22 cellular contexts compared by ENCODE assay signal in the genomic region with DNA sequence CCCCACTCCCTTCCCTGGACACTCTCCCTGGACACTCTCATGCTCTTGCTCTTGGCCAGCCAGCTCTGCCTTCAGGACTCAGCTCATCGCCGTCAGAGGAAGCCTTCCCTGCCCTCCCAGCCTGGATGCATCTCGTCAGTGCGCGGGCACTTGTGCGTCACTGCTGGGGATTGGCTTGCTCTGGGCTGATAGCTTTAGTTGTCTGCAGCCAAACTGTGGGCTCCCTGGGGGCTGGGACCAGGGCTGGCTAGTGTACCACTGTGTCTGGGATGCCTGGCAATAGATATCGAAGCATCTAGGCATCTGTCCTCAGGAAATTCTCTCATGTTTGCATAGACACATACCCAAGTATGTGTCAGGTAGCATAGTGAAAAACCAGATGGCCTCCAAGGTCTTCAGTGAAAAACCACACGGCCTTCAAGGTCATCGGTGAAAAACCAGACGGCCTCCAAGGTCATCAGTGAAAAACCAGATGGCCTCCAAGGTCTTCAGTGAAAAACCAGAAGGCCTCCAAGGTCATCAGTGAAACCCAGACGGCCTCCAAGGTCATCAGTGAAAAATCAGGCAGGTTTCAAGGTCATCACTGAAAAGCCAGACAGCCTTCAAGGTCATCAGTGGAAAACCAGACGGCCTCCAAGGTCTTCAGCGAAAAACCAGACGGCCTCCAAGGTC.
DNase-seq lines count a peak whose midpoint lies in the region; TF ChIP-seq lines count a peak whose summit lies in the region.
"Had no signal": no experiment of that assay in that cellular context is flagged by ENCODE, and none has a peak within 500 bp of the region (broad histone marks: within the 10 kb centered on the region; RNA-seq: fewer than 3 reads in every experiment).

No MANE protein-coding gene starts in this region.

- no peak overlapping the region for H3K4me3 ChIP-seq in CD4-positive, alpha-beta memory T cell (ENCODE audit: low read length in 2 of 2)
- H3K4me3 ChIP-seq in esophagus squamous epithelium (no peak overlapping the region), osteoblast (ENCODE audit: insufficient read depth, low read length) (no peak overlapping the region)
- H3K4me3 ChIP-seq: right lobe of liver, upper lobe of left lung had no signal

- no peaks in the 10 kb centered on the region for H3K27me3 ChIP-seq in CD4-positive, alpha-beta memory T cell (ENCODE audit: insufficient read depth, low read length)
- H3K27me3 ChIP-seq in esophagus squamous epithelium (no peaks in the 10 kb centered on the region), osteoblast (ENCODE audit: insufficient read depth, low read length) (no peaks in the 10 kb centered on the region)
- H3K27me3 ChIP-seq: right lobe of liver, upper lobe of left lung had no signal

- H3K36me3 ChIP-seq in CD4-positive, alpha-beta memory T cell (ENCODE audit: insufficient read depth, low read length): no peaks in the 10 kb centered on the region
- H3K36me3 ChIP-seq in esophagus squamous epithelium (peaks cover 0 to 22% (median 0%) of the 10 kb centered on the region in 3 donors), osteoblast (ENCODE audit: insufficient read depth, low read length) (peaks cover 7% of the 10 kb centered on the region)
- H3K36me3 ChIP-seq: right lobe of liver, upper lobe of left lung had no signal

- no peaks in the 10 kb centered on the region for H3K9me3 Mint-ChIP-seq in CD4-positive, alpha-beta memory T cell
- no peaks in the 10 kb centered on the region for H3K9me3 Mint-ChIP-seq in activated naive CD4-positive, alpha-beta T cell treated with anti-CD3 and anti-CD28 coated beads, Interleukin-2, amount 10 ng/mL, durations not matched to agents 7 days and 5 days
- H3K9me3 Mint-ChIP-seq: activated CD4-positive, alpha-beta memory T cell treated with anti-CD3 and anti-CD28 coated beads for 36 hours; activated T-cell treated with anti-CD3 and anti-CD28 coated beads, Interleukin-2, amount 50 U/mL, for 4 hours; CD8-positive, alpha-beta T cell; neural crest cell; T-helper 1 cell treated with Interleukin-12 subunit alpha and Interleukin-12 subunit beta and Interleukin-4 antibody, amounts not matched to agents 30 μg/mL and 1 μg/mL, for 36 hours had no signal

- POLR2A ChIA-PET in CD4-positive, alpha-beta memory T cell (lab: Charles Lee; ENCODE audit: partially characterized antibody): no interaction called here
- POLR2A ChIA-PET in RWPE1 (lab: Yijun Ruan, JAX; ENCODE audit: low non-redundant PET): no interaction called here

- H3K4me2 ChIP-seq in osteoblast (ENCODE audit: insufficient read depth, low read length): no peak overlapping the region

- DNase-seq in CD4-positive, alpha-beta memory T cell: no peak
- DNase-seq in RWPE1 (ENCODE audit: low spot score): no peak
- DNase-seq in esophagus squamous epithelium (lab: John Stamatoyannopoulos, UW): no peak
- DNase-seq in osteoblast (ENCODE audit: insufficient read length, low spot score, missing footprints): peak; percentile 39
- no peak for DNase-seq in globus pallidus (ENCODE audit: low spot score)
- no peak for DNase-seq in epidermal melanocyte (ENCODE audit: insufficient read length, low spot score)
- no peak for DNase-seq in activated naive CD4-positive, alpha-beta T cell treated with anti-CD3 and anti-CD28 coated beads, Interleukin-2, amount 10 ng/mL, durations not matched to agents 7 days and 5 days
- no peak for DNase-seq in GM19240 (ENCODE audit: insufficient read length, low spot score)
- DNase-seq: activated CD4-positive, alpha-beta memory T cell treated with anti-CD3 and anti-CD28 coated beads for 36 hours; activated T-cell treated with anti-CD3 and anti-CD28 coated beads, Interleukin-2, amount 50 U/mL, for 4 hours; CD8-positive, alpha-beta T cell; H7; KG1; MV-4-11; NCI-H187 treated with DMSO at 0.1 percent for 48 hours; NCI-H446; SHP77; stimulated activated naive CD8-positive, alpha-beta T cell treated with anti-CD3 and anti-CD28 coated beads, Interleukin-15, Interleukin-2, amounts not matched to agents 100 U/mL and 50 U/mL, for 24 hours; upper lobe of left lung had no signal

- H3K9me3 ChIP-seq in CD4-positive, alpha-beta memory T cell (ENCODE audit: control insufficient read depth in 1 of 2, low read length in 2 of 2): no peaks in the 10 kb centered on the region
- no peaks in the 10 kb centered on the region for H3K9me3 ChIP-seq in esophagus squamous epithelium
- H3K9me3 ChIP-seq in osteoblast (ENCODE audit: low read depth, low read length): no peaks in the 10 kb centered on the region
- H3K9me3 ChIP-seq: right lobe of liver, upper lobe of left lung had no signal

- intact Hi-C loops in CD4-positive, alpha-beta memory T cell (cut with micrococcal nuclease): no loop called here
- intact Hi-C loops in esophagus squamous epithelium (cut with DNase I): no loop called here

- no peak overlapping the region for H3K4me3 Mint-ChIP-seq in CD4-positive, alpha-beta memory T cell
- no peak overlapping the region for H3K4me3 Mint-ChIP-seq in activated naive CD4-positive, alpha-beta T cell treated with anti-CD3 and anti-CD28 coated beads, Interleukin-2, amount 10 ng/mL, durations not matched to agents 7 days and 5 days
- H3K4me3 Mint-ChIP-seq: activated CD4-positive, alpha-beta memory T cell treated with anti-CD3 and anti-CD28 coated beads for 36 hours; activated T-cell treated with anti-CD3 and anti-CD28 coated beads, Interleukin-2, amount 50 U/mL, for 4 hours; CD8-positive, alpha-beta T cell; neural crest cell; T-helper 1 cell treated with Interleukin-12 subunit alpha and Interleukin-12 subunit beta and Interleukin-4 antibody, amounts not matched to agents 30 μg/mL and 1 μg/mL, for 36 hours had no signal

- WGBS in esophagus squamous epithelium, 2 donors: 91 to 96% methylated on average over 9 to 12 of the region's 14 CpGs

- H3K4me1 Mint-ChIP-seq in CD4-positive, alpha-beta memory T cell: peaks cover 17 to 40% (median 27%) of the 10 kb centered on the region in 4 donors
- peaks cover 36% of the 10 kb centered on the region for H3K4me1 Mint-ChIP-seq in activated naive CD4-positive, alpha-beta T cell treated with anti-CD3 and anti-CD28 coated beads, Interleukin-2, amount 10 ng/mL, durations not matched to agents 7 days and 5 days

- TF ChIP-seq POLR2A in esophagus squamous epithelium (IDR thresholded peaks at IDR 0.05): no peak

- no peaks in the 10 kb centered on the region for H3K27me3 Mint-ChIP-seq in CD4-positive, alpha-beta memory T cell
- no peaks in the 10 kb centered on the region for H3K27me3 Mint-ChIP-seq in activated naive CD4-positive, alpha-beta T cell treated with anti-CD3 and anti-CD28 coated beads, Interleukin-2, amount 10 ng/mL, durations not matched to agents 7 days and 5 days
- H3K27me3 Mint-ChIP-seq: activated CD4-positive, alpha-beta memory T cell treated with anti-CD3 and anti-CD28 coated beads for 36 hours had no signal

- peaks cover 27% of the 10 kb centered on the region for H3K4me1 ChIP-seq in CD4-positive, alpha-beta memory T cell (ENCODE audit: insufficient read depth, low read length)
- peaks cover 25 to 83% (median 51%) of the 10 kb centered on the region in 3 donors for H3K4me1 ChIP-seq in esophagus squamous epithelium
- peaks cover 26% of the 10 kb centered on the region for H3K4me1 ChIP-seq in osteoblast (ENCODE audit: insufficient read depth, low read length)

- H3K36me3 Mint-ChIP-seq in CD4-positive, alpha-beta memory T cell: peaks cover 5 to 13% of the 10 kb centered on the region in 2 donors
- peaks cover 1% of the 10 kb centered on the region for H3K36me3 Mint-ChIP-seq in activated naive CD4-positive, alpha-beta T cell treated with anti-CD3 and anti-CD28 coated beads, Interleukin-2, amount 10 ng/mL, durations not matched to agents 7 days and 5 days

- CTCF ChIA-PET in CD4-positive, alpha-beta memory T cell (lab: Charles Lee; ENCODE audit: partially characterized antibody): no interaction called here
- CTCF ChIA-PET in RWPE1 (lab: Yijun Ruan, JAX): no interaction called here
- CTCF ChIA-PET in activated naive CD4-positive, alpha-beta T cell treated with anti-CD3 and anti-CD28 coated beads, Interleukin-2, amount 10 ng/mL, durations not matched to agents 7 days and 5 days (lab: Charles Lee): no interaction called here

- peaks cover 45% of the 10 kb centered on the region for H3K79me2 ChIP-seq in osteoblast (ENCODE audit: insufficient read depth, low read length)

- no peak overlapping the region for H2AFZ ChIP-seq in osteoblast (ENCODE audit: low read length)

- peak overlapping the region in 4 of 7 donors; percentile 24 to 77 (median 67) for H3K27ac Mint-ChIP-seq in CD4-positive, alpha-beta memory T cell
- no peak overlapping the region for H3K27ac Mint-ChIP-seq in activated naive CD4-positive, alpha-beta T cell treated with anti-CD3 and anti-CD28 coated beads, Interleukin-2, amount 10 ng/mL, durations not matched to agents 7 days and 5 days
- H3K27ac Mint-ChIP-seq: activated CD4-positive, alpha-beta memory T cell treated with anti-CD3 and anti-CD28 coated beads for 36 hours; CD8-positive, alpha-beta T cell; T-helper 1 cell treated with Interleukin-12 subunit alpha and Interleukin-12 subunit beta and Interleukin-4 antibody, amounts not matched to agents 30 μg/mL and 1 μg/mL, for 36 hours had no signal

- H3K27ac ChIP-seq in CD4-positive, alpha-beta memory T cell (ENCODE audit: low read depth, low read length): no peak overlapping the region
- peak overlapping the region; percentile 42 for H3K27ac ChIP-seq in RWPE1
- peak overlapping the region; percentile 3 to 77 (median 67) for H3K27ac ChIP-seq in esophagus squamous epithelium
- H3K27ac ChIP-seq in osteoblast (ENCODE audit: low read depth, low read length): no peak overlapping the region
- H3K27ac ChIP-seq: right lobe of liver had no signal

- no peak for TF ChIP-seq CTCF in RWPE1 (conservative IDR thresholded peaks at IDR 0.05; ENCODE audit: low read depth)
- TF ChIP-seq CTCF in esophagus squamous epithelium (IDR thresholded peaks at IDR 0.05): no peak
- no peak for TF ChIP-seq CTCF in osteoblast (IDR thresholded peaks at IDR 0.05; ENCODE audit: extremely low read depth, low read depth, low read length)

- peaks cover 18% of the 10 kb centered on the region for H4K20me1 ChIP-seq in osteoblast (ENCODE audit: insufficient read depth, low read length)

Comparison
In these comparisons a context has a peak if more than half of its experiments do, and no peak if none do; other contexts are left out.
1. H3K27ac ChIP-seq: peak in RWPE1 (single experiment) and esophagus squamous epithelium (4 of 4); none in CD4-positive, alpha-beta memory T cell (single experiment) and osteoblast (single experiment).